10 cellular contexts compared by ENCODE assay signal in genomic region chr1:1290238-1290731, GRCh38. TPM values are rescaled to one million over a fixed set of nuclear protein-coding genes. Genes with fewer than 3 reads are reported as not detected.
DNase-seq lines count a peak whose midpoint lies in the region; ATAC-seq, FAIRE-seq and TF ChIP-seq lines count a peak whose summit lies in the region.
"Had no signal": no experiment of that assay in that cellular context is flagged by ENCODE, and none has a peak within 500 bp of the region (broad histone marks: within the 10 kb centered on the region; RNA-seq: fewer than 3 reads in every experiment).

No MANE protein-coding gene starts in this region.

- peak; percentile 21 for FAIRE-seq in HepG2 (lab: Jason Lieb, UNC)
- FAIRE-seq: islet of Langerhans had no signal

- TF ChIP-seq EP300 in HepG2 (IDR thresholded peaks at IDR 0.05; ENCODE audit: low read depth in 2 of 2, low read length in 2 of 2) (no peak), HepG2 (CRISPR knock-in tag; IDR thresholded peaks at IDR 0.05; ENCODE audit: borderline replicate concordance) (no peak), suprapubic skin (IDR thresholded peaks at IDR 0.05) (no peak)

- H3K79me2 ChIP-seq in mammary epithelial cell (ENCODE audit: insufficient read depth, low read length): no peaks in the 10 kb centered on the region
- H3K79me2 ChIP-seq in HepG2 (ENCODE audit: insufficient read depth, low read length): no peaks in the 10 kb centered on the region

- in situ Hi-C loops in mammary epithelial cell (cut with MboI; ENCODE audit: low sequenced_read_pairs in 2 of 2) (loop anchor here in 1 of 2 donors (25.0 kb wide), 1 partner anchor 303 kb away; the partner anchor contains the start of gene PERM1), HepG2 (cut with HindIII; ENCODE audit: extremely low pct_ligation_motif_present, low pct_unique_long_range_greater_than_20kb) (no loop called here)

- dilution Hi-C loops in mammary epithelial cell (cut with HindIII; ENCODE audit: low sequenced_read_pairs): no loop called here

- H3K27ac ChIP-seq in VCaP (peak overlapping the region; percentile 56), mammary epithelial cell (ENCODE audit: insufficient read depth, low read depth, low read length) (no peak overlapping the region), HepG2 (ENCODE audit: extremely low read length, insufficient read depth, low read length) (no peak overlapping the region), suprapubic skin (no peak overlapping the region)

- CTCF ChIA-PET in mammary epithelial cell (lab: Charles Lee; ENCODE audit: low non-redundant PET): interaction anchor here (0.7 kb wide), 1 partner anchor 8 kb away, joined by 3 read pairs; no protein-coding TSS in a partner anchor
- CTCF ChIA-PET in HepG2 (lab: Yijun Ruan, JAX; ENCODE audit: low intra/inter-chr PET ratio, low total read pairs): no interaction called here

- no peak overlapping the region for H2AFZ ChIP-seq in mammary epithelial cell (ENCODE audit: low read depth, low read length)
- H2AFZ ChIP-seq in HepG2 (ENCODE audit: low read length): no peak overlapping the region

- TF ChIP-seq RAD21 in HepG2 (CRISPR knock-in tag; IDR thresholded peaks at IDR 0.05): peak; percentile 75

- H3K4me3 ChIP-seq in LNCaP clone FGC (ENCODE audit: low read depth, low read length) (no peak overlapping the region), mammary epithelial cell (replicated peaks in 1 of 3; ENCODE audit: insufficient read depth in 1 of 3, low read depth in 2 of 3, low read length in 3 of 3) (no peak overlapping the region), HepG2 (replicated peaks in 1 of 3; ENCODE audit: insufficient read depth in 1 of 3, low read depth in 2 of 3, low read length in 3 of 3) (no peak overlapping the region), suprapubic skin (no peak overlapping the region)

- peak; percentile 85 for TF ChIP-seq CTCF in LNCaP clone FGC (IDR thresholded peaks at IDR 0.05; ENCODE audit: control insufficient read depth, extremely low read depth, insufficient read depth)
- peak; percentile 84 for TF ChIP-seq CTCF in VCaP (conservative IDR thresholded peaks at IDR 0.05)
- TF ChIP-seq CTCF in mammary epithelial cell (conservative IDR thresholded peaks at IDR 0.05 in 1 of 2, IDR thresholded peaks at IDR 0.05 in 1 of 2; ENCODE audit: extremely low read depth in 1 of 2, insufficient read depth in 1 of 2, low read depth in 1 of 2, low read length in 2 of 2): peak; percentile 60 to 83
- peak; percentile 83 for TF ChIP-seq CTCF in HepG2 (CRISPR knock-in tag; IDR thresholded peaks at IDR 0.05)
- TF ChIP-seq CTCF in suprapubic skin (IDR thresholded peaks at IDR 0.05): peak; percentile 32 to 73

- no TSS peak for BruUV-seq in mammary epithelial cell (replicated peaks; lab: Mats Ljungman, UMichigan)
- no TSS peak for BruUV-seq in HepG2 (replicated peaks; lab: Mats Ljungman, UMichigan)

- H3K9me3 ChIP-seq in mammary epithelial cell (replicated peaks; ENCODE audit: insufficient read depth, low read length) (no peaks in the 10 kb centered on the region), HepG2 (ENCODE audit: low read length) (no peaks in the 10 kb centered on the region), suprapubic skin (no peaks in the 10 kb centered on the region)

- H3K9ac ChIP-seq in mammary epithelial cell (ENCODE audit: insufficient read depth, low read length): no peak overlapping the region
- H3K9ac ChIP-seq in HepG2 (ENCODE audit: insufficient read depth, low read depth, low read length): no peak overlapping the region

- peak; percentile 58 for DNase-seq in DMS153 (lab: John Stamatoyannopoulos, UW)
- DNase-seq in LNCaP clone FGC (ENCODE audit: low read depth): no peak
- no peak for DNase-seq in mammary epithelial cell
- peak; percentile 52 for DNase-seq in HepG2 (ENCODE audit: low spot score)
- no peak for DNase-seq in suprapubic skin (ENCODE audit: low spot score in 2 of 2)

- 38% methylated on average over 14 of the region's 15 CpGs for WGBS in mammary epithelial cell (ENCODE audit: low coverage, missing lambda C conversion rate)
- 44% methylated on average over 11 of the region's 15 CpGs for WGBS in HepG2 (ENCODE audit: low lambda C conversion rate)
- WGBS in suprapubic skin: 23% methylated on average over 7 of the region's 15 CpGs

- no peaks in the 10 kb centered on the region for H3K36me3 ChIP-seq in mammary epithelial cell (ENCODE audit: insufficient read depth, low read length)
- H3K36me3 ChIP-seq in HepG2 (replicated peaks in 1 of 2; ENCODE audit: control insufficient read depth in 1 of 2, insufficient read depth in 2 of 2, low read length in 2 of 2): no peaks in the 10 kb centered on the region; a peak in 1 of 5 replicates
- H3K36me3 ChIP-seq in suprapubic skin: peaks cover 16% of the 10 kb centered on the region

- H4K20me1 ChIP-seq in mammary epithelial cell (ENCODE audit: insufficient read depth, low read length) (peaks cover 3% of the 10 kb centered on the region), HepG2 (ENCODE audit: insufficient read depth, low read length) (no peaks in the 10 kb centered on the region)

- ATAC-seq in HepG2 (peak; percentile 58), HG02763 (IDR thresholded peaks at IDR 0.05; ENCODE audit: unreplicated experiment) (no peak), GM18498 (IDR thresholded peaks at IDR 0.05; ENCODE audit: unreplicated experiment) (no peak)

- H3K27me3 ChIP-seq in mammary epithelial cell (ENCODE audit: insufficient read depth, low read length) (no peaks in the 10 kb centered on the region), HepG2 (ENCODE audit: control insufficient read depth in 1 of 2, insufficient read depth in 2 of 2, low read length in 2 of 2) (peaks cover 0 to 2% of the 10 kb centered on the region in 2 experiments; a peak in 1 of 5 replicates), suprapubic skin (peaks cover 24% of the 10 kb centered on the region)

- H3K4me1 ChIP-seq in mammary epithelial cell (ENCODE audit: insufficient read depth, low read length) (peaks cover 9% of the 10 kb centered on the region), HepG2 (ENCODE audit: insufficient read depth, low read length) (peaks cover 26% of the 10 kb centered on the region), suprapubic skin (peaks cover 21% of the 10 kb centered on the region)

- TF ChIP-seq POLR2A in HepG2 (IDR thresholded peaks at IDR 0.05; ENCODE audit: insufficient read depth in 1 of 2, low read depth in 2 of 2, low read length in 2 of 2): no peak
- TF ChIP-seq POLR2A in suprapubic skin (IDR thresholded peaks at IDR 0.05): no peak

- intact Hi-C loops in mammary epithelial cell (cut with micrococcal nuclease): loop anchor here (2.0 to 5.0 kb wide), 4 partner anchors 39 to 418 kb away; no protein-coding TSS in a partner anchor
- intact Hi-C loops in HepG2 (cut with micrococcal nuclease; ENCODE audit: unreplicated experiment): loop anchor here (5.0 kb wide), 1 partner anchor 168 kb away; no protein-coding TSS in a partner anchor

- no peak overlapping the region for H3K4me2 ChIP-seq in mammary epithelial cell (ENCODE audit: insufficient read depth, low read depth, low read length)
- no peak overlapping the region for H3K4me2 ChIP-seq in HepG2 (ENCODE audit: low read depth, low read length)

- POLR2A ChIA-PET in HepG2 (lab: Yijun Ruan, JAX): interaction anchor here (1.0 to 2.0 kb wide), 3 partner anchors 9 to 168 kb away, joined by 5 to 6 read pairs (median 6); partner anchors contain the start of gene UBE2J2

RNA-seq across cellular contexts. Expression of gene SCNN1D, which starts 10.0 kb away (rescaled TPM):
- total RNA-seq in mammary epithelial cell (1 to 10 TPM in 1 of 2 donors, under 1 TPM in 1; 0.67 to 1.7 TPM), HepG2 (2016; rRNA removed; fragmentation: Illumina TruSeq; extraction: Trizol) (0.93 and 2.6 TPM in 2 replicates), suprapubic skin (1 to 10 TPM; 1.5 to 4.7 (median 2.6) TPM)
- polyA plus RNA-seq in mammary epithelial cell (0.50 TPM), HepG2 (2011; rRNA removed) (2.3 and 4.7 TPM in 2 replicates)
- not detected for polyA minus RNA-seq in mammary epithelial cell
- 1.3 and 1.5 TPM in 2 replicates for total RNA-seq in HepG2 (2016; cell fraction: cytosol; rRNA removed; fragmentation: Illumina TruSeq; extraction: Trizol; ENCODE audit: low read depth)
- 0.73 and 3.1 TPM in 2 replicates for total RNA-seq in HepG2 (2016; cell fraction: insoluble cytoplasmic fraction; rRNA removed; fragmentation: Illumina TruSeq; extraction: Trizol)
- total RNA-seq in HepG2 (2016; cell fraction: membrane; rRNA removed; fragmentation: Illumina TruSeq; extraction: Trizol): 1.5 and 1.9 TPM in 2 replicates
- 3.1 and 3.8 TPM in 2 replicates for total RNA-seq in HepG2 (2016; cell fraction: nucleus; rRNA removed; fragmentation: Illumina TruSeq; extraction: Trizol)
- polyA plus RNA-seq in HepG2 (2011; cell fraction: cytosol; rRNA removed): 0.92 and 1.7 TPM in 2 replicates
- polyA plus RNA-seq in HepG2 (2011; cell fraction: nucleus; rRNA removed): 68.0 and 74.7 TPM in 2 replicates
- 1.8 and 2.2 TPM in 2 replicates for polyA plus RNA-seq in HepG2 (2012)
- polyA plus RNA-seq in HepG2 (2016; cell fraction: cytosol; fragmentation: Illumina TruSeq; extraction: Trizol; ENCODE audit: low read depth): 1.1 and 1.2 TPM in 2 replicates
- 0.84 and 1.3 TPM in 2 replicates for polyA plus RNA-seq in HepG2 (2016; cell fraction: insoluble cytoplasmic fraction; fragmentation: Illumina TruSeq; extraction: Trizol; ENCODE audit: low read depth)
- polyA plus RNA-seq in HepG2 (2016; cell fraction: membrane; fragmentation: Illumina TruSeq; extraction: Trizol; ENCODE audit: low read depth): 0.98 and 1.3 TPM in 2 replicates
- polyA plus RNA-seq in HepG2 (2016; cell fraction: nucleus; fragmentation: Illumina TruSeq; extraction: Trizol; ENCODE audit: insufficient read depth, low read depth): 12.7 and 13.3 TPM in 2 replicates
- polyA minus RNA-seq in HepG2 (2011; rRNA and poly(A)+ RNA removed; ENCODE audit: low replicate concordance): 0.30 and 1.8 TPM in 2 replicates
- 0.59 and 1.4 TPM in 2 replicates for polyA minus RNA-seq in HepG2 (2011; cell fraction: cytosol; rRNA and poly(A)+ RNA removed)
- polyA minus RNA-seq in HepG2 (2011; cell fraction: nucleus; rRNA and poly(A)+ RNA removed): 1.9 and 2.9 TPM in 2 replicates
- polyA plus RNA-seq: IgD-negative memory B cell had no signal

RNA-seq across cellular contexts. Expression of gene UBE2J2, which starts 16.6 kb away (rescaled TPM):
- 10 to 100 TPM; 36.7 to 59.7 TPM for total RNA-seq in mammary epithelial cell
- polyA plus RNA-seq in mammary epithelial cell: 32.5 TPM
- polyA minus RNA-seq in mammary epithelial cell: 11.7 TPM
- total RNA-seq in HepG2 (2016; rRNA removed; fragmentation: Illumina TruSeq; extraction: Trizol): 22.1 and 29.4 TPM in 2 replicates
- total RNA-seq in HepG2 (2016; cell fraction: cytosol; rRNA removed; fragmentation: Illumina TruSeq; extraction: Trizol; ENCODE audit: low read depth): 19.3 and 24.9 TPM in 2 replicates
- 21.8 and 31.9 TPM in 2 replicates for total RNA-seq in HepG2 (2016; cell fraction: insoluble cytoplasmic fraction; rRNA removed; fragmentation: Illumina TruSeq; extraction: Trizol)
- total RNA-seq in HepG2 (2016; cell fraction: membrane; rRNA removed; fragmentation: Illumina TruSeq; extraction: Trizol): 32.2 and 38.5 TPM in 2 replicates
- total RNA-seq in HepG2 (2016; cell fraction: nucleus; rRNA removed; fragmentation: Illumina TruSeq; extraction: Trizol): 23.9 and 27.0 TPM in 2 replicates
- polyA plus RNA-seq in HepG2 (2011; rRNA removed): 25.4 and 28.8 TPM in 2 replicates
- 25.8 and 32.1 TPM in 2 replicates for polyA plus RNA-seq in HepG2 (2011; cell fraction: cytosol; rRNA removed)
- polyA plus RNA-seq in HepG2 (2011; cell fraction: nucleus; rRNA removed): 48.5 and 56.3 TPM in 2 replicates
- 31.0 and 32.3 TPM in 2 replicates for polyA plus RNA-seq in HepG2 (2012)
- 26.4 and 36.1 TPM in 2 replicates for polyA plus RNA-seq in HepG2 (2016; cell fraction: cytosol; fragmentation: Illumina TruSeq; extraction: Trizol; ENCODE audit: low read depth)
- 38.0 and 48.6 TPM in 2 replicates for polyA plus RNA-seq in HepG2 (2016; cell fraction: insoluble cytoplasmic fraction; fragmentation: Illumina TruSeq; extraction: Trizol; ENCODE audit: low read depth)
- polyA plus RNA-seq in HepG2 (2016; cell fraction: membrane; fragmentation: Illumina TruSeq; extraction: Trizol; ENCODE audit: low read depth): 40.9 and 46.8 TPM in 2 replicates
- polyA plus RNA-seq in HepG2 (2016; cell fraction: nucleus; fragmentation: Illumina TruSeq; extraction: Trizol; ENCODE audit: insufficient read depth, low read depth): 70.6 and 77.2 TPM in 2 replicates
- 19.8 and 25.0 TPM in 2 replicates for polyA minus RNA-seq in HepG2 (2011; rRNA and poly(A)+ RNA removed; ENCODE audit: low replicate concordance)
- 15.5 and 16.0 TPM in 2 replicates for polyA minus RNA-seq in HepG2 (2011; cell fraction: cytosol; rRNA and poly(A)+ RNA removed)
- 18.6 and 26.4 TPM in 2 replicates for polyA minus RNA-seq in HepG2 (2011; cell fraction: nucleus; rRNA and poly(A)+ RNA removed)
- 10 to 100 TPM; 30.2 to 70.0 (median 60.0) TPM for total RNA-seq in suprapubic skin

RNA-seq across cellular contexts. Expression of gene ACAP3, which starts 17.4 kb away (rescaled TPM):
- total RNA-seq in mammary epithelial cell (10 to 100 TPM; 16.7 to 32.3 TPM), HepG2 (2016; rRNA removed; fragmentation: Illumina TruSeq; extraction: Trizol) (16.4 and 29.4 TPM in 2 replicates), suprapubic skin (100 to 1,000 TPM; 112 to 309 (median 148) TPM)
- polyA plus RNA-seq in mammary epithelial cell (15.5 TPM), HepG2 (2011; rRNA removed) (50.8 and 56.3 TPM in 2 replicates)
- polyA minus RNA-seq in mammary epithelial cell: 11.7 TPM
- total RNA-seq in HepG2 (2016; cell fraction: cytosol; rRNA removed; fragmentation: Illumina TruSeq; extraction: Trizol; ENCODE audit: low read depth): 10.4 and 10.9 TPM in 2 replicates
- 13.5 and 33.2 TPM in 2 replicates for total RNA-seq in HepG2 (2016; cell fraction: insoluble cytoplasmic fraction; rRNA removed; fragmentation: Illumina TruSeq; extraction: Trizol)
- 10.5 and 11.3 TPM in 2 replicates for total RNA-seq in HepG2 (2016; cell fraction: membrane; rRNA removed; fragmentation: Illumina TruSeq; extraction: Trizol)
- 35.1 and 37.0 TPM in 2 replicates for total RNA-seq in HepG2 (2016; cell fraction: nucleus; rRNA removed; fragmentation: Illumina TruSeq; extraction: Trizol)
- 13.0 and 18.3 TPM in 2 replicates for polyA plus RNA-seq in HepG2 (2011; cell fraction: cytosol; rRNA removed)
- polyA plus RNA-seq in HepG2 (2011; cell fraction: nucleus; rRNA removed): 917 and 1,082 TPM in 2 replicates
- polyA plus RNA-seq in HepG2 (2012): 32.6 and 50.5 TPM in 2 replicates
- 2.3 and 2.4 TPM in 2 replicates for polyA plus RNA-seq in HepG2 (2016; cell fraction: cytosol; fragmentation: Illumina TruSeq; extraction: Trizol; ENCODE audit: low read depth)
- polyA plus RNA-seq in HepG2 (2016; cell fraction: insoluble cytoplasmic fraction; fragmentation: Illumina TruSeq; extraction: Trizol; ENCODE audit: low read depth): 11.7 and 14.4 TPM in 2 replicates
- polyA plus RNA-seq in HepG2 (2016; cell fraction: membrane; fragmentation: Illumina TruSeq; extraction: Trizol; ENCODE audit: low read depth): 6.7 and 8.0 TPM in 2 replicates
- polyA plus RNA-seq in HepG2 (2016; cell fraction: nucleus; fragmentation: Illumina TruSeq; extraction: Trizol; ENCODE audit: insufficient read depth, low read depth): 144 and 162 TPM in 2 replicates
- 19.2 and 70.6 TPM in 2 replicates for polyA minus RNA-seq in HepG2 (2011; rRNA and poly(A)+ RNA removed; ENCODE audit: low replicate concordance)
- polyA minus RNA-seq in HepG2 (2011; cell fraction: cytosol; rRNA and poly(A)+ RNA removed): 16.2 and 18.0 TPM in 2 replicates
- 47.0 and 52.1 TPM in 2 replicates for polyA minus RNA-seq in HepG2 (2011; cell fraction: nucleus; rRNA and poly(A)+ RNA removed)

RNA-seq across cellular contexts. Expression of gene PUSL1, which starts 18.1 kb away (rescaled TPM):
- total RNA-seq in mammary epithelial cell (10 to 100 TPM; 21.5 to 23.6 TPM), HepG2 (2016; rRNA removed; fragmentation: Illumina TruSeq; extraction: Trizol) (21.7 and 22.2 TPM in 2 replicates), suprapubic skin (10 to 100 TPM; 16.9 to 56.4 (median 36.4) TPM)
- polyA plus RNA-seq in mammary epithelial cell (25.3 TPM), HepG2 (2011; rRNA removed) (8.3 and 9.8 TPM in 2 replicates)
- polyA minus RNA-seq in mammary epithelial cell: 32.6 TPM
- 24.8 and 28.1 TPM in 2 replicates for total RNA-seq in HepG2 (2016; cell fraction: cytosol; rRNA removed; fragmentation: Illumina TruSeq; extraction: Trizol; ENCODE audit: low read depth)
- 20.1 and 22.6 TPM in 2 replicates for total RNA-seq in HepG2 (2016; cell fraction: insoluble cytoplasmic fraction; rRNA removed; fragmentation: Illumina TruSeq; extraction: Trizol)
- 31.7 and 36.4 TPM in 2 replicates for total RNA-seq in HepG2 (2016; cell fraction: membrane; rRNA removed; fragmentation: Illumina TruSeq; extraction: Trizol)
- 11.4 and 12.3 TPM in 2 replicates for total RNA-seq in HepG2 (2016; cell fraction: nucleus; rRNA removed; fragmentation: Illumina TruSeq; extraction: Trizol)
- polyA plus RNA-seq in HepG2 (2011; cell fraction: cytosol; rRNA removed): 7.8 and 16.6 TPM in 2 replicates
- polyA plus RNA-seq in HepG2 (2011; cell fraction: nucleus; rRNA removed): 25.8 and 26.1 TPM in 2 replicates
- polyA plus RNA-seq in HepG2 (2012): 3.8 and 6.3 TPM in 2 replicates
- 31.1 and 33.4 TPM in 2 replicates for polyA plus RNA-seq in HepG2 (2016; cell fraction: cytosol; fragmentation: Illumina TruSeq; extraction: Trizol; ENCODE audit: low read depth)
- polyA plus RNA-seq in HepG2 (2016; cell fraction: insoluble cytoplasmic fraction; fragmentation: Illumina TruSeq; extraction: Trizol; ENCODE audit: low read depth): 23.1 and 24.5 TPM in 2 replicates
- 29.1 and 32.2 TPM in 2 replicates for polyA plus RNA-seq in HepG2 (2016; cell fraction: membrane; fragmentation: Illumina TruSeq; extraction: Trizol; ENCODE audit: low read depth)
- 20.2 and 22.1 TPM in 2 replicates for polyA plus RNA-seq in HepG2 (2016; cell fraction: nucleus; fragmentation: Illumina TruSeq; extraction: Trizol; ENCODE audit: insufficient read depth, low read depth)
- polyA minus RNA-seq in HepG2 (2011; rRNA and poly(A)+ RNA removed; ENCODE audit: low replicate concordance): 13.5 and 21.4 TPM in 2 replicates
- polyA minus RNA-seq in HepG2 (2011; cell fraction: cytosol; rRNA and poly(A)+ RNA removed): 5.6 and 5.9 TPM in 2 replicates
- polyA minus RNA-seq in HepG2 (2011; cell fraction: nucleus; rRNA and poly(A)+ RNA removed): 6.5 and 9.0 TPM in 2 replicates

RNA-seq across cellular contexts. Expression of gene INTS11, which starts 34.2 kb away (rescaled TPM):
- total RNA-seq in mammary epithelial cell: 100 to 1,000 TPM in 1 of 2 donors, 10 to 100 TPM in 1; 46.3 to 107 TPM
- 109 TPM for polyA plus RNA-seq in mammary epithelial cell
- 162 TPM for polyA minus RNA-seq in mammary epithelial cell
- 46.4 and 52.8 TPM in 2 replicates for total RNA-seq in HepG2 (2016; rRNA removed; fragmentation: Illumina TruSeq; extraction: Trizol)
- total RNA-seq in HepG2 (2016; cell fraction: cytosol; rRNA removed; fragmentation: Illumina TruSeq; extraction: Trizol; ENCODE audit: low read depth): 23.1 and 23.4 TPM in 2 replicates
- 37.6 and 53.6 TPM in 2 replicates for total RNA-seq in HepG2 (2016; cell fraction: insoluble cytoplasmic fraction; rRNA removed; fragmentation: Illumina TruSeq; extraction: Trizol)
- total RNA-seq in HepG2 (2016; cell fraction: membrane; rRNA removed; fragmentation: Illumina TruSeq; extraction: Trizol): 22.1 and 22.9 TPM in 2 replicates
- 43.7 and 54.4 TPM in 2 replicates for total RNA-seq in HepG2 (2016; cell fraction: nucleus; rRNA removed; fragmentation: Illumina TruSeq; extraction: Trizol)
- 94.8 and 104 TPM in 2 replicates for polyA plus RNA-seq in HepG2 (2011; rRNA removed)
- polyA plus RNA-seq in HepG2 (2011; cell fraction: cytosol; rRNA removed): 80.0 and 107 TPM in 2 replicates
- polyA plus RNA-seq in HepG2 (2011; cell fraction: nucleus; rRNA removed): 412 and 553 TPM in 2 replicates
- polyA plus RNA-seq in HepG2 (2012): 69.0 and 86.1 TPM in 2 replicates
- 11.0 and 11.1 TPM in 2 replicates for polyA plus RNA-seq in HepG2 (2016; cell fraction: cytosol; fragmentation: Illumina TruSeq; extraction: Trizol; ENCODE audit: low read depth)
- 38.3 and 53.4 TPM in 2 replicates for polyA plus RNA-seq in HepG2 (2016; cell fraction: insoluble cytoplasmic fraction; fragmentation: Illumina TruSeq; extraction: Trizol; ENCODE audit: low read depth)
- 14.8 and 15.0 TPM in 2 replicates for polyA plus RNA-seq in HepG2 (2016; cell fraction: membrane; fragmentation: Illumina TruSeq; extraction: Trizol; ENCODE audit: low read depth)
- 173 and 181 TPM in 2 replicates for polyA plus RNA-seq in HepG2 (2016; cell fraction: nucleus; fragmentation: Illumina TruSeq; extraction: Trizol; ENCODE audit: insufficient read depth, low read depth)
- polyA minus RNA-seq in HepG2 (2011; rRNA and poly(A)+ RNA removed; ENCODE audit: low replicate concordance): 120 and 176 TPM in 2 replicates
- 37.5 and 38.1 TPM in 2 replicates for polyA minus RNA-seq in HepG2 (2011; cell fraction: cytosol; rRNA and poly(A)+ RNA removed)
- polyA minus RNA-seq in HepG2 (2011; cell fraction: nucleus; rRNA and poly(A)+ RNA removed): 64.4 and 69.0 TPM in 2 replicates
- 100 to 1,000 TPM; 105 to 242 (median 151) TPM for total RNA-seq in suprapubic skin

Comparison
In these comparisons a context has a peak if more than half of its experiments do, and no peak if none do; other contexts are left out.
1. DNase-seq: peak in DMS153 (single experiment) and HepG2 (single experiment); none in LNCaP clone FGC (single experiment), mammary epithelial cell (single experiment) and suprapubic skin (0 of 2).
2. Peak in every context shown above with its lines, with median percentiles within 50 percentile points of each other: CTCF ChIP-seq.